Comparison of ENCODE assay signal across 9 cellular contexts in the genomic region with DNA sequence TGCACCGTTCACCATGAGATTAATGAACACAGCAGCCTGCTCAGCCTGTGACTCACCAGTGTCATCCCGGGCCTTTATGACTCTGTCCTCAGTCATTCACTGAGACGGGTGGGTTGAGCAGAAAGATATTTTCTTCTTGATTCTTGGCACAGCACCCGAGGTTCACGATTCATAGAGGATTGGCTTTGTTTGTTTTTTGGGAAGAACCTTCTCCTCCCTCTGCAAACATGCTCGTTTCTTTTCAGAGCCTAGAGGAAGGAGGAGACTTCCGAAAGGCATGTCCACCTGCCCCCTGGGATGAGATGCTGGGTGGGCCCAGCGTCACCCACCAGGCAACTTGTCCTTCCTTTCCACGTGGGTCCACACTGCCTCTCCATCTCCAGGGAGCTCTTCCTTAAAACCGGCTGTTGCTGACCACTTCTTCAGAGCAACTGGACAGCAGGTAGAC.
A peak's percentile ranks its signal among the peaks of the same experiment; 100 is the strongest.
DNase-seq lines count a peak whose midpoint lies in the region; ATAC-seq and TF ChIP-seq lines count a peak whose summit lies in the region.
"Had no signal": no experiment of that assay in that cellular context is flagged by ENCODE, and none has a peak within 500 bp of the region (broad histone marks: within the 10 kb centered on the region; RNA-seq: fewer than 3 reads in every experiment).

No MANE protein-coding gene starts in this region.

- H3K4me3 ChIP-seq in HFF-Myc (replicated peaks; ENCODE audit: low read depth, low read length), result 0 out of 2 replicates have a peak overlapping the region, but pooled peaks have one; percentile 1
- H3K4me3 ChIP-seq in ascending aorta, result no peak overlapping the region

- H3K4me1 ChIP-seq in ascending aorta, result peaks cover 25 to 55% of the 10 kb centered on the region in 2 donors

- no peaks in the 10 kb centered on the region for H3K27me3 Mint-ChIP-seq in CD4-positive, alpha-beta T cell

- no peaks in the 10 kb centered on the region for H3K36me3 Mint-ChIP-seq in CD4-positive, alpha-beta T cell (ENCODE audit: low read depth)

- H3K27me3 ChIP-seq in ascending aorta, result no peaks in the 10 kb centered on the region
- H3K27me3 ChIP-seq in CD4-positive, alpha-beta T cell (ENCODE audit: control insufficient read depth, insufficient read depth, low read length), result no peaks in the 10 kb centered on the region

- TF ChIP-seq CTCF in HFF-Myc (IDR thresholded peaks at IDR 0.05; ENCODE audit: low read depth, low read length, missing control alignments) (no peak), ascending aorta (IDR thresholded peaks at IDR 0.05) (no peak)
- TF ChIP-seq CTCF in CD4-positive, alpha-beta T cell (IDR thresholded peaks at IDR 0.05), result no peak

- intact Hi-C loops in ascending aorta (cut with DNase I), result loop anchor here (1.0 to 5.0 kb wide), 2 partner anchors 33 to 130 kb away; no protein-coding TSS in a partner anchor
- intact Hi-C loops in CD4-positive, alpha-beta T cell (cut with DNase I, micrococcal nuclease), result no loop called here

- H3K9me3 ChIP-seq in ascending aorta, result peaks cover 0 to 10% of the 10 kb centered on the region in 2 donors
- no peaks in the 10 kb centered on the region for H3K9me3 ChIP-seq in CD4-positive, alpha-beta T cell (ENCODE audit: control insufficient read depth, low read length)

- H3K27ac Mint-ChIP-seq in CD4-positive, alpha-beta T cell, result no peak overlapping the region

- no peak overlapping the region for H3K4me3 Mint-ChIP-seq in CD4-positive, alpha-beta T cell

- H3K36me3 ChIP-seq in ascending aorta, result peaks cover 0 to 3% of the 10 kb centered on the region in 2 donors

- CTCF ChIA-PET in CD4-positive, alpha-beta T cell (lab: Charles Lee), result no interaction called here

- peak overlapping the region; percentile 52 to 76 for H3K27ac ChIP-seq in ascending aorta
- no peak overlapping the region for H3K27ac ChIP-seq in CD4-positive, alpha-beta T cell (ENCODE audit: low read depth, low read length)

- no peaks in the 10 kb centered on the region for H3K9me3 Mint-ChIP-seq in CD4-positive, alpha-beta T cell

- DNase-seq in HFF-Myc (ENCODE audit: extremely low read depth, low read depth), result no peak
- DNase-seq in ascending aorta (ENCODE audit: low spot score in 2 of 2), result peak in 1 of 2 donors; percentile 76
- peak; percentile 92 for DNase-seq in islet precursor cell
- peak; percentile 84 for DNase-seq in stromal cell of bone marrow (ENCODE audit: low read depth)
- DNase-seq in effector CD8-positive, alpha-beta T cell (lab: John Stamatoyannopoulos, UW), result no peak
- no peak for DNase-seq in CD4-positive, alpha-beta T cell
- DNase-seq: activated T-cell treated with anti-CD3 and anti-CD28 coated beads, Interleukin-2, amount 50 U/mL, for 48 hours had no signal

- POLR2A ChIA-PET in CD4-positive, alpha-beta T cell (lab: Charles Lee), result no interaction called here

- ATAC-seq in CD4-positive, alpha-beta T cell (ENCODE audit: poor library complexity), result no peak
- ATAC-seq in GM21381 (IDR thresholded peaks at IDR 0.05; ENCODE audit: unreplicated experiment) (no peak), HG03139 (IDR thresholded peaks at IDR 0.05; ENCODE audit: unreplicated experiment) (no peak)

- H3K4me1 Mint-ChIP-seq in CD4-positive, alpha-beta T cell (ENCODE audit: low read depth), result no peaks in the 10 kb centered on the region

Comparison
In these comparisons a context has a peak if more than half of its experiments do, and no peak if none do; other contexts are left out.
1. DNase-seq: peak in islet precursor cell (single experiment) and stromal cell of bone marrow (single experiment); none in HFF-Myc (single experiment), effector CD8-positive, alpha-beta T cell (single experiment) and CD4-positive, alpha-beta T cell (0 of 10).